2 cellular contexts compared by ENCODE assay signal in genomic region chr11:113977071-113977490, GRCh38.
TF ChIP-seq lines count a peak whose summit lies in the region.

No MANE protein-coding gene starts in this region.

TF ChIP-seq in H1, 55 proteins besides CTCF, POLR2A, EP300 and RAD21:
- TF ChIP-seq BRCA1 (IDR thresholded peaks at IDR 0.05; ENCODE audit: low read depth, low read length): no peak
- no peak for TF ChIP-seq POU5F1 (IDR thresholded peaks at IDR 0.05; ENCODE audit: low read depth, low read length)
- TF ChIP-seq EGR1 (IDR thresholded peaks at IDR 0.05; ENCODE audit: borderline replicate concordance, low read depth, low read length): no peak
- no peak for TF ChIP-seq BACH1 (IDR thresholded peaks at IDR 0.05; ENCODE audit: low read length)
- TF ChIP-seq SRF (IDR thresholded peaks at IDR 0.05; ENCODE audit: low read depth, low read length): no peak
- no peak for TF ChIP-seq SAP30 (IDR thresholded peaks at IDR 0.05; ENCODE audit: insufficient read depth, insufficient replicate concordance, low read length)
- TF ChIP-seq CHD1 (IDR thresholded peaks at IDR 0.05; ENCODE audit: low read depth, low read length): no peak
- no peak for TF ChIP-seq CHD2 (IDR thresholded peaks at IDR 0.05; ENCODE audit: low read length)
- TF ChIP-seq SIN3A (conservative IDR thresholded peaks at IDR 0.05 in 1 of 2, IDR thresholded peaks at IDR 0.05 in 1 of 2; ENCODE audit: low read depth in 1 of 2, low read length in 2 of 2): no peak
- no peak for TF ChIP-seq NANOG (IDR thresholded peaks at IDR 0.05; ENCODE audit: insufficient read depth, low read depth, low read length, poor library complexity, severe bottlenecking)
- TF ChIP-seq SP4 (IDR thresholded peaks at IDR 0.05; ENCODE audit: low read length): no peak
- no peak for TF ChIP-seq CBX8 (IDR thresholded peaks at IDR 0.05; ENCODE audit: borderline replicate concordance, low read depth, low read length)
- TF ChIP-seq MAX (IDR thresholded peaks at IDR 0.05): no peak
- TF ChIP-seq CTBP2 (IDR thresholded peaks at IDR 0.05; ENCODE audit: borderline replicate concordance, insufficient read depth, insufficient read length, low read length): no peak
- no peak for TF ChIP-seq JUND (IDR thresholded peaks at IDR 0.05; ENCODE audit: low read length)
- TF ChIP-seq RFX5 (IDR thresholded peaks at IDR 0.05; ENCODE audit: borderline replicate concordance, low read depth, low read length): no peak
- no peak for TF ChIP-seq PHF8 (conservative IDR thresholded peaks at IDR 0.05; ENCODE audit: low read depth, low read length)
- TF ChIP-seq TAF1 (IDR thresholded peaks at IDR 0.05; ENCODE audit: low read depth, low read length): no peak
- no peak for TF ChIP-seq JUN (IDR thresholded peaks at IDR 0.05; ENCODE audit: low read depth, low read length)
- TF ChIP-seq CHD7 (IDR thresholded peaks at IDR 0.05; ENCODE audit: insufficient replicate concordance, low read length): no peak
TF ChIP-seq in H1: peak in this region for 0.

TF ChIP-seq in HepG2, 621 proteins besides CTCF, POLR2A, EP300 and RAD21:
- TF ChIP-seq ZIK1 (CRISPR knock-in tag; IDR thresholded peaks at IDR 0.05; ENCODE audit: borderline replicate concordance, low read depth) (no peak), ZNF431 (CRISPR knock-in tag; IDR thresholded peaks at IDR 0.05; ENCODE audit: borderline replicate concordance, low read depth) (no peak), DNMT1 (CRISPR knock-in tag; IDR thresholded peaks at IDR 0.05) (no peak), ZNF792 (CRISPR knock-in tag; IDR thresholded peaks at IDR 0.05) (no peak), HIC2 (CRISPR knock-in tag; IDR thresholded peaks at IDR 0.05; ENCODE audit: low read depth) (no peak), SALL2 (CRISPR knock-in tag; IDR thresholded peaks at IDR 0.05) (no peak), ZNF891 (CRISPR knock-in tag; IDR thresholded peaks at IDR 0.05) (no peak), ZBTB26 (CRISPR knock-in tag; IDR thresholded peaks at IDR 0.05; ENCODE audit: borderline replicate concordance) (no peak), ZNF136 (CRISPR knock-in tag; IDR thresholded peaks at IDR 0.05; ENCODE audit: low read depth) (no peak)
